Comparison of ENCODE assay signal across 11 cellular contexts in the genomic region with DNA sequence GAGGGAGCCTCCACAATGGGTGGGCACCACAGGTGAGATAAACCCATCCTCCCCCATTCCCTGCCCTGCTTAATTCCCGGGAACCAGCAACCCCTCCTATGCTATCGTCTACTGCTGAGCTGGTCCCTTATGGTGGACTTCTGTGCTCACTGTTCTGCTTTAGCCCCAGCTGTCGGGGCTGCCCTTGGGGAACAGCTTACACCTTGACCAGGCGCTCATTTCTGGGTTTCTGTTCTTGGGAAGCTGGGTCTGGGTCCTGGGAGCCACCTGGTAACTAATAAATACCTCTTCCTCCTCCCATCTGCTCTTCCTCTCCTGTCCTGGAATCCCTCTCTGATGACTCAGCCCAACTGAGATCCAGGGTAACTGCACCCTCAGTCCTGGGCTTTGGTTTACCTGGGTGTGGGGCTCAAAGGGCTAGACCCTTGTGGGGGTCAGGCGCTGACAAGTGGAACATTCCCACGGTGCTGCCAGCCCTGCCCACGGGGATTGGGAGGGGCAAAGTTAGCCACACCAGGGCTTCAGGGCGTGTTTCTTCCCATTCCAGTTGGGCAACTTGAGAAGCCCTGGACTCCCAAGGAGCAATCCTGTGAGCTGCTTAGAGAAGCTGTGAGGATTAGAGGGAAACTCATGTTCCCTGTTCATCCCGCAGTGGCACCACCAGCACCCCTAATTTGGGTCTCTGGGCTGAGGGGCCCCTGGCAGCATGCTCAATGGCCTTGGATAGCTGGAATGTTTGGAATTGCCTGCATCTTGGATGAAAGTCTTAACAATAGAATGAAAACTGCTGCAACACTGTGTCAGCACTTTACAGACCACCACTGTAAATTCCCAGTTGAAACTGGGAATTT. TPM values are rescaled to one million over a fixed set of nuclear protein-coding genes. Genes with fewer than 3 reads are reported as not detected.
DNase-seq lines count a peak whose midpoint lies in the region; ATAC-seq and TF ChIP-seq lines count a peak whose summit lies in the region.
"Had no signal": no experiment of that assay in that cellular context is flagged by ENCODE, and none has a peak within 500 bp of the region (broad histone marks: within the 10 kb centered on the region; RNA-seq: fewer than 3 reads in every experiment).

No MANE protein-coding gene starts in this region.

- H3K4me1 Mint-ChIP-seq in CD8-positive, alpha-beta T cell (ENCODE audit: low read depth) = peaks cover 24% of the 10 kb centered on the region
- peaks cover 26% of the 10 kb centered on the region for H3K4me1 Mint-ChIP-seq in nephron

- no peaks in the 10 kb centered on the region for H4K20me1 ChIP-seq in OCI-LY7 (ENCODE audit: insufficient read depth, low read length)

- H3K9me2 ChIP-seq in OCI-LY7 (ENCODE audit: insufficient read depth, low read length) = no peaks in the 10 kb centered on the region

- H2AFZ ChIP-seq in OCI-LY7 (ENCODE audit: low read length) = no peak overlapping the region

- POLR2A ChIA-PET in CD8-positive, alpha-beta T cell (lab: Charles Lee) = interaction anchor here (0.6 kb wide), 1 partner anchor 55 kb away, joined by 3 read pairs; no protein-coding TSS in a partner anchor
- POLR2A ChIA-PET in OCI-LY7 (lab: Charles Lee) = no interaction called here

- H3K27ac Mint-ChIP-seq in CD8-positive, alpha-beta T cell = no peak overlapping the region
- H3K27ac Mint-ChIP-seq in nephron = peak overlapping the region in 1 of 3 experiments; percentile 64

- intact Hi-C loops in CD8-positive, alpha-beta T cell (cut with DNase I, micrococcal nuclease) = loop anchor here in 1 of 2 experiments (5.0 to 10.0 kb wide), 2 partner anchors 215 to 648 kb away; partner anchors contain the start of genes PPFIA4 and PTPN7
- intact Hi-C loops in colonic mucosa (cut with DNase I) (no loop called here), OCI-LY7 (cut with micrococcal nuclease; ENCODE audit: unreplicated experiment) (no loop called here)

- H3K27ac ChIP-seq in CD8-positive, alpha-beta T cell (ENCODE audit: low read depth, low read length) = no peak overlapping the region
- H3K27ac ChIP-seq in colonic mucosa = no peak overlapping the region
- H3K27ac ChIP-seq in OCI-LY7 (ENCODE audit: low read depth, low read length, poor library complexity, severe bottlenecking) = no peak overlapping the region

- CTCF ChIA-PET in CD8-positive, alpha-beta T cell (lab: Charles Lee) = no interaction called here
- CTCF ChIA-PET in OCI-LY7 (lab: Charles Lee; ENCODE audit: unreplicated experiment) = interaction anchor here (0.6 kb wide), 1 partner anchor 41 kb away, joined by 3 read pairs; no protein-coding TSS in a partner anchor

- H3K27me3 ChIP-seq in CD8-positive, alpha-beta T cell (ENCODE audit: insufficient read depth, low read length) = no peaks in the 10 kb centered on the region
- H3K27me3 ChIP-seq in colonic mucosa = no peaks in the 10 kb centered on the region

- BruUV-seq in OCI-LY7 (replicated peaks; lab: Mats Ljungman, UMichigan) = no TSS peak

- peak overlapping the region in 1 of 2 donors; percentile 87 for H3K9ac ChIP-seq in colonic mucosa (ENCODE audit: low read depth in 2 of 2, low read length in 2 of 2)

- H3K9me3 Mint-ChIP-seq in CD8-positive, alpha-beta T cell = no peaks in the 10 kb centered on the region
- no peaks in the 10 kb centered on the region for H3K9me3 Mint-ChIP-seq in nephron

- peaks cover 11% of the 10 kb centered on the region for H3K4me1 ChIP-seq in CD8-positive, alpha-beta T cell (ENCODE audit: insufficient read depth, low read length)
- H3K4me1 ChIP-seq in colonic mucosa (peaks cover 13% of the 10 kb centered on the region), OCI-LY7 (ENCODE audit: insufficient read depth, low read length, poor library complexity, severe bottlenecking) (no peaks in the 10 kb centered on the region)

- no peaks in the 10 kb centered on the region for H3K9me3 ChIP-seq in CD8-positive, alpha-beta T cell (ENCODE audit: low read length)
- no peaks in the 10 kb centered on the region for H3K9me3 ChIP-seq in colonic mucosa
- H3K9me3 ChIP-seq in OCI-LY7 (ENCODE audit: low read length) = no peaks in the 10 kb centered on the region
- H3K9me3 ChIP-seq: gastroesophageal sphincter had no signal

- no peak overlapping the region for H3K4me3 ChIP-seq in CD8-positive, alpha-beta T cell (ENCODE audit: low read depth, low read length)
- H3K4me3 ChIP-seq in NB4 (ENCODE audit: low read depth, low read length) (peak overlapping the region; percentile 75), colonic mucosa (no peak overlapping the region), OCI-LY7 (ENCODE audit: low read depth, low read length, poor library complexity, severe bottlenecking) (no peak overlapping the region)

- no peak for DNase-seq in CD8-positive, alpha-beta T cell
- DNase-seq in NB4 (ENCODE audit: low read depth) = no peak
- peak; percentile 69 for DNase-seq in colonic mucosa
- DNase-seq in OCI-LY7 (ENCODE audit: low spot score) = no peak
- DNase-seq in A172 (ENCODE audit: low spot score) = no peak
- DNase-seq in NCI-H2227 (lab: John Stamatoyannopoulos, UW; ENCODE audit: unreplicated experiment) = no peak
- DNase-seq: NCI-H2081 treated with DMSO at 0.1 percent for 48 hours, SW 1271 had no signal

- no peaks in the 10 kb centered on the region for H3K36me3 ChIP-seq in CD8-positive, alpha-beta T cell (ENCODE audit: insufficient read depth, low read length)
- H3K36me3 ChIP-seq in colonic mucosa (no peaks in the 10 kb centered on the region), OCI-LY7 (ENCODE audit: insufficient read depth, low read length) (no peaks in the 10 kb centered on the region)
- H3K36me3 ChIP-seq: gastroesophageal sphincter had no signal

- no peak for TF ChIP-seq POLR2A in NB4 (IDR thresholded peaks at IDR 0.05; ENCODE audit: extremely low read depth, insufficient read length)

- no peaks in the 10 kb centered on the region for H3K27me3 Mint-ChIP-seq in CD8-positive, alpha-beta T cell (ENCODE audit: low read depth)
- peaks cover 9% of the 10 kb centered on the region for H3K27me3 Mint-ChIP-seq in nephron (ENCODE audit: low read depth)

- H3K4me2 ChIP-seq in OCI-LY7 (ENCODE audit: low read length) = no peak overlapping the region

- TF ChIP-seq CTCF in CD8-positive, alpha-beta T cell (IDR thresholded peaks at IDR 0.05) = no peak
- no peak for TF ChIP-seq CTCF in NB4 (IDR thresholded peaks at IDR 0.05; ENCODE audit: low read depth, low read length)
- no peak for TF ChIP-seq CTCF in colonic mucosa (IDR thresholded peaks at IDR 0.05)
- TF ChIP-seq CTCF in nephron (IDR thresholded peaks at IDR 0.05; ENCODE audit: unreplicated experiment in 3 of 3) = no peak
- no peak for TF ChIP-seq CTCF in OCI-LY7 (conservative IDR thresholded peaks at IDR 0.05; ENCODE audit: low read length)

- H3K36me3 Mint-ChIP-seq in CD8-positive, alpha-beta T cell = peaks cover 7% of the 10 kb centered on the region
- no peaks in the 10 kb centered on the region for H3K36me3 Mint-ChIP-seq in nephron (ENCODE audit: low read depth)

- no peaks in the 10 kb centered on the region for H3K79me2 ChIP-seq in OCI-LY7 (ENCODE audit: insufficient read depth, low read depth, low read length)

- no peak for ATAC-seq in CD8-positive, alpha-beta T cell
- no peak for ATAC-seq in HG03460 (IDR thresholded peaks at IDR 0.05; ENCODE audit: unreplicated experiment)
- ATAC-seq: gastroesophageal sphincter had no signal

- peak overlapping the region; percentile 88 for H3K4me3 Mint-ChIP-seq in CD8-positive, alpha-beta T cell
- H3K4me3 Mint-ChIP-seq in nephron = peak overlapping the region; percentile 88 to 96 (median 93)

RNA-seq across cellular contexts. Expression of gene PCAT6, which starts 1.6 kb away (rescaled TPM):
- total RNA-seq in CD8-positive, alpha-beta T cell = 1 to 10 TPM in 1 of 2 experiments, under 1 TPM in 1; 0.92 to 1.6 TPM
- total RNA-seq in colonic mucosa (1 to 10 TPM in 1 of 2 donors, under 1 TPM in 1; 0.74 to 2.1 TPM), OCI-LY7 (2022) (not detected in 2 replicates)
- not detected in 2 replicates for total RNA-seq in OCI-LY7 (2014; rRNA removed; shearing (Covaris generic))
- total RNA-seq in A172 (2014; rRNA removed; shearing (Covaris generic)) = not detected in 2 replicates
- total RNA-seq: gastroesophageal sphincter had no signal

RNA-seq across cellular contexts. Expression of gene KDM5B, which starts 4.2 kb away (rescaled TPM):
- 10 to 100 TPM; 55.0 to 65.1 TPM for total RNA-seq in CD8-positive, alpha-beta T cell
- total RNA-seq in colonic mucosa (10 to 100 TPM; 70.1 to 93.4 TPM), OCI-LY7 (2022) (not detected in 2 replicates)
- not detected in 2 replicates for total RNA-seq in OCI-LY7 (2014; rRNA removed; shearing (Covaris generic))
- total RNA-seq in A172 (2014; rRNA removed; shearing (Covaris generic)) = 58.6 and 59.2 TPM in 2 replicates

Comparison
In these comparisons a context has a peak if more than half of its experiments do, and no peak if none do; other contexts are left out.
1. RNA of gene KDM5B, which starts 4.2 kb away (total RNA-seq): 70.1 to 93.4 TPM in colonic mucosa, 55.0 to 65.1 TPM in CD8-positive, alpha-beta T cell and 58.6 to 59.2 TPM in A172; not detected in OCI-LY7; every median in the first group is over 10 times any median in the second.